Comparison of ENCODE assay signal across 7 cellular contexts in the genomic region with DNA sequence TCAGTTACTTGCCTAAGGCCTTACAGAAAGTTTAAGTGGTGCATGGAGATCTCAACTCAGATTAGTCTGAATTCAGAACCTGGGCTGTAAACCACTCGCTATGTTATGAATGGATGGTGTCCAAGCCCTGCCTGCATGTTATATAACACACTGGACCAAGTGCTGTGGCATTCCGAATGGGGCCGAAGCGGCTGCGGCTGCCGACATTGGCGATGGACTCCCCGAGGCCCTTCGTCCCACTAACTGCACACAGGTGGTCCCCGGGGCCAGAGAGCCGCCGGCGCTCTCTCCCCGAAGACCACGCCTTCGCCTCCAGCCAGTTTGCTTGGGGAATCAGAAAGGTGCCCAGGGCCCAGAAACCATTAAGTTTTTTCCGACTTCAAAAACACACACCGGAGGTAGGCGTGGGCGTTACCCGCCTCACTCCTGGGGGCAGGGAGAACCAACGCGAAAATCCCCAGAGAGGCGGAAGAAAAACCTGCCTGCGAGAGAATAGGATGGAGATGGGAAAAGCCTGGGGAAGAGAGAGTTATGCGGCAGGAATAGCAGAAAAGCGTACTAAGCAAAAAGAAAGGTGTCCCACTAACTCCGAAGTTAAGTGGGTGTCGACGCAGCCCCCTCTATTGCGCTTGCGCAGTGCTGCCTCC. TPM values are rescaled to one million over a fixed set of nuclear protein-coding genes. Genes with fewer than 3 reads are reported as not detected.
A peak's percentile ranks its signal among the peaks of the same experiment; 100 is the strongest.
DNase-seq lines count a peak whose midpoint lies in the region; ATAC-seq and TF ChIP-seq lines count a peak whose summit lies in the region.

No MANE protein-coding gene starts in this region.

- no peak overlapping the region for H2BK120ac ChIP-seq in mesendoderm (ENCODE audit: low read depth, low read length)

- TF ChIP-seq CTCF in MM.1S (IDR thresholded peaks at IDR 0.05; ENCODE audit: low read length): no peak
- TF ChIP-seq CTCF in upper lobe of right lung (IDR thresholded peaks at IDR 0.05): no peak

- peaks cover 46% of the 10 kb centered on the region for H3F3A ChIP-seq in MM.1S (ENCODE audit: insufficient read depth, low read length)

- peak overlapping the region; percentile 80 for H3K56ac ChIP-seq in mesendoderm (ENCODE audit: low read length)

- no peaks in the 10 kb centered on the region; the same call in 1 of the 2 replicates for H4K20me1 ChIP-seq in MM.1S (ENCODE audit: insufficient read depth, low read length)

- H3K9me2 ChIP-seq in MM.1S (replicated peaks; ENCODE audit: insufficient read depth, low read length): no peaks in the 10 kb centered on the region

- intact Hi-C loops in upper lobe of right lung (cut with DNase I): no loop called here

- H2BK15ac ChIP-seq in mesendoderm (replicated peaks; ENCODE audit: low read depth): no peak overlapping the region

- H2BK5ac ChIP-seq in mesendoderm (ENCODE audit: low read length): no peak overlapping the region

- H4K5ac ChIP-seq in mesendoderm (ENCODE audit: low read length): no peak overlapping the region

- H3K9ac ChIP-seq in MM.1S (ENCODE audit: low read length) (peak overlapping the region; percentile 84), mesendoderm (ENCODE audit: low read length) (peak overlapping the region; percentile 64)

- peak overlapping the region; percentile 27; the same call in 1 of the 2 replicates for H2AFZ ChIP-seq in MM.1S (ENCODE audit: low read length)

- H3K79me2 ChIP-seq in MM.1S (ENCODE audit: low read length) (peaks cover 75% of the 10 kb centered on the region), mesendoderm (ENCODE audit: control insufficient read depth, insufficient read depth, low read length) (no peaks in the 10 kb centered on the region)

- H3K9me3 ChIP-seq in MM.1S (replicated peaks; ENCODE audit: insufficient read depth, low read length): no peaks in the 10 kb centered on the region
- H3K9me3 ChIP-seq in upper lobe of right lung: no peaks in the 10 kb centered on the region

- no peak overlapping the region for H3K4ac ChIP-seq in mesendoderm (ENCODE audit: low read depth, low read length)

- DNase-seq in H7: no peak
- DNase-seq in MM.1S: no peak
- DNase-seq in dedifferentiated amniotic fluid mesenchymal stem cell (ENCODE audit: extremely low spot score): peak; percentile 19
- DNase-seq in mesendoderm: peak; percentile 13
- no peak for DNase-seq in upper lobe of right lung
- DNase-seq in HT-29 (ENCODE audit: low spot score): no peak

- peak overlapping the region; percentile 77; the same call in 1 of the 2 replicates for H3K27ac ChIP-seq in MM.1S (ENCODE audit: low read length)
- H3K27ac ChIP-seq in mesendoderm (ENCODE audit: low read depth, low read length): no peak overlapping the region
- peak overlapping the region; percentile 89 for H3K27ac ChIP-seq in upper lobe of right lung

- ATAC-seq in GM18502 (IDR thresholded peaks at IDR 0.05; ENCODE audit: poor library complexity, unreplicated experiment) (peak; percentile 38), upper lobe of right lung (peak; percentile 16)

- H3K36me3 ChIP-seq in H7 (replicated peaks; ENCODE audit: control insufficient read depth, insufficient read depth, low read length) (no peaks in the 10 kb centered on the region), MM.1S (replicated peaks; ENCODE audit: insufficient read depth, low read length) (peaks cover 18% of the 10 kb centered on the region), mesendoderm (ENCODE audit: control insufficient read depth, insufficient read depth, low read length) (no peaks in the 10 kb centered on the region), upper lobe of right lung (no peaks in the 10 kb centered on the region)

- peak overlapping the region; percentile 63 for H3K4me3 ChIP-seq in H7 (ENCODE audit: insufficient read depth, low read depth, low read length)
- H3K4me3 ChIP-seq in MM.1S (ENCODE audit: low read length): peak overlapping the region; percentile 68
- H3K4me3 ChIP-seq in mesendoderm (ENCODE audit: low read length): peak overlapping the region; percentile 86
- H3K4me3 ChIP-seq in upper lobe of right lung: peak overlapping the region; percentile 60

- WGBS in mesendoderm (ENCODE audit: extremely low coverage, insufficient coverage, low lambda C conversion rate): no CpG with 5 or more reads among the region's 32 CpGs

- H3K23ac ChIP-seq in mesendoderm (ENCODE audit: low read length): no peak overlapping the region

- H3K18ac ChIP-seq in mesendoderm (ENCODE audit: low read length): no peak overlapping the region

- H3K4me1 ChIP-seq in MM.1S (ENCODE audit: low read length): peaks cover 12% of the 10 kb centered on the region
- H3K4me1 ChIP-seq in mesendoderm (ENCODE audit: control insufficient read depth, low read depth, low read length): no peaks in the 10 kb centered on the region
- H3K4me1 ChIP-seq in upper lobe of right lung: peaks cover 17% of the 10 kb centered on the region

- no peak overlapping the region for H2AK5ac ChIP-seq in mesendoderm (ENCODE audit: low read length)

- H4K8ac ChIP-seq in mesendoderm (ENCODE audit: low read depth, low read length): no peak overlapping the region

- no peaks in the 10 kb centered on the region for H3K79me1 ChIP-seq in mesendoderm (ENCODE audit: low read length)

- peaks cover 37% of the 10 kb centered on the region for H3K27me3 ChIP-seq in H7 (ENCODE audit: control insufficient read depth, insufficient read depth, low read length)
- no peaks in the 10 kb centered on the region for H3K27me3 ChIP-seq in MM.1S (replicated peaks; ENCODE audit: insufficient read depth, low read length)
- H3K27me3 ChIP-seq in mesendoderm (ENCODE audit: insufficient read depth, low read length, poor library complexity): no peaks in the 10 kb centered on the region
- H3K27me3 ChIP-seq in upper lobe of right lung: no peaks in the 10 kb centered on the region

- H3K4me2 ChIP-seq in MM.1S (ENCODE audit: low read depth, low read length) (peak overlapping the region; percentile 80), mesendoderm (ENCODE audit: low read length) (peak overlapping the region; percentile 66)

RNA-seq across cellular contexts. Expression of gene TENT5C, which starts 0.6 kb away (rescaled TPM):
- total RNA-seq in H7 (2014; rRNA removed; shearing (Covaris generic)): 0.26 and 0.48 TPM in 2 replicates
- polyA plus RNA-seq in mesendoderm (2013, experiment 1 of 2): 0.18 TPM
- 0.22 TPM for polyA plus RNA-seq in mesendoderm (2013, experiment 2 of 2)
- total RNA-seq in upper lobe of right lung: 13.7 TPM
- 0.05 and 0.13 TPM in 2 replicates for total RNA-seq in HT-29 (2014; rRNA removed; shearing (Covaris generic))

Comparison
In these comparisons a context has a peak if more than half of its experiments do, and no peak if none do; other contexts are left out.
1. DNase-seq: peak in dedifferentiated amniotic fluid mesenchymal stem cell (single experiment) and mesendoderm (single experiment); none in H7 (single experiment), MM.1S (single experiment), upper lobe of right lung (single experiment) and HT-29 (single experiment).
2. Peak in every context shown above with its lines, with median percentiles within 50 percentile points of each other: H3K4me3 ChIP-seq.